In genomic region chr20:13865825-13866351, GRCh38 we compare ENCODE assay signal across 9 cellular contexts.
A peak's percentile ranks its signal among the peaks of the same experiment; 100 is the strongest.
DNase-seq lines count a peak whose midpoint lies in the region; ATAC-seq lines count a peak whose summit lies in the region.
"Had no signal": no experiment of that assay in that cellular context is flagged by ENCODE, and none has a peak within 500 bp of the region (broad histone marks: within the 10 kb centered on the region; RNA-seq: fewer than 3 reads in every experiment).

No MANE protein-coding gene starts in this region.

- H3K4me3 ChIP-seq in trophoblast cell (ENCODE audit: low read depth, low read length) (no peak overlapping the region), HAP-1 (no peak overlapping the region)

- no peak overlapping the region for H2AFZ ChIP-seq in trophoblast cell (ENCODE audit: insufficient read depth, low read length, poor library complexity)

- H2BK5ac ChIP-seq in trophoblast cell (ENCODE audit: low read depth, low read length, poor library complexity) = no peak overlapping the region

- no peaks in the 10 kb centered on the region for H3K79me2 ChIP-seq in trophoblast cell (ENCODE audit: control insufficient read depth, insufficient read depth, low read length, poor library complexity)

- WGBS in trophoblast cell (ENCODE audit: extremely low coverage, insufficient coverage, insufficient read length) = no CpG with 5 or more reads among the region's 4 CpGs

- H3K23ac ChIP-seq in trophoblast cell (ENCODE audit: low read length) = no peak overlapping the region

- no peak overlapping the region for H2BK12ac ChIP-seq in trophoblast cell (ENCODE audit: low read length)

- H3K4me1 ChIP-seq in trophoblast cell (ENCODE audit: control insufficient read depth in 1 of 2, insufficient read depth in 2 of 2, low read length in 2 of 2) (no peaks in the 10 kb centered on the region), HAP-1 (no peaks in the 10 kb centered on the region)

- H3K9me3 ChIP-seq in trophoblast cell (ENCODE audit: insufficient read depth, low read depth, low read length) = no peaks in the 10 kb centered on the region
- H3K9me3 ChIP-seq in HAP-1 = no peaks in the 10 kb centered on the region

- in situ Hi-C loops in HAP-1 (cut with MboI; ENCODE audit: low sequenced_read_pairs) = no loop called here

- no peak for ATAC-seq in GM21526 (IDR thresholded peaks at IDR 0.05; ENCODE audit: low FRiP score, unreplicated experiment)
- no peak for ATAC-seq in stimulated activated naive CD8-positive, alpha-beta T cell treated with anti-CD3 and anti-CD28 coated beads, Interleukin-15, Interleukin-2, amounts not matched to agents 100 U/mL and 50 U/mL, for 24 hours

- no peaks in the 10 kb centered on the region for H3K36me3 ChIP-seq in trophoblast cell (ENCODE audit: control insufficient read depth in 1 of 2, insufficient read depth in 2 of 2, low read length in 2 of 2)
- H3K36me3 ChIP-seq in HAP-1 (replicated peaks) = no peaks in the 10 kb centered on the region

- H4K91ac ChIP-seq in trophoblast cell (ENCODE audit: low read depth, low read length) = no peak overlapping the region

- no peak overlapping the region for H2BK120ac ChIP-seq in trophoblast cell (ENCODE audit: insufficient read depth, low read length, poor library complexity)

- H3K79me1 ChIP-seq in trophoblast cell (ENCODE audit: low read length) = no peaks in the 10 kb centered on the region

- no peak overlapping the region for H4K12ac ChIP-seq in trophoblast cell (ENCODE audit: low read depth, low read length)

- H4K8ac ChIP-seq in trophoblast cell (ENCODE audit: low read depth, low read length) = no peak overlapping the region

- H3K14ac ChIP-seq in trophoblast cell (ENCODE audit: low read length) = no peak overlapping the region

- no peak overlapping the region for H2AK5ac ChIP-seq in trophoblast cell (ENCODE audit: low read length)

- H3K4me2 ChIP-seq in trophoblast cell (ENCODE audit: low read length) = no peak overlapping the region

- no peak overlapping the region for H3K18ac ChIP-seq in trophoblast cell (ENCODE audit: low read length)

- H3K27me3 ChIP-seq in trophoblast cell (ENCODE audit: insufficient read depth, low read length) (no peaks in the 10 kb centered on the region), HAP-1 (ENCODE audit: low read depth) (peaks cover 3% of the 10 kb centered on the region; the same call in 1 of the 2 replicates)

- H3K9ac ChIP-seq in trophoblast cell (ENCODE audit: low read length) = no peak overlapping the region

- H3K27ac ChIP-seq in trophoblast cell (ENCODE audit: low read depth, low read length) = no peak overlapping the region

- peak; percentile 71 for DNase-seq in DMS153 (lab: John Stamatoyannopoulos, UW)
- peak; percentile 62 for DNase-seq in NCI-H2081 treated with DMSO at 0.1 percent for 48 hours (lab: John Stamatoyannopoulos, UW)
- peak; percentile 40 for DNase-seq in epidermal melanocyte (ENCODE audit: insufficient read length, low spot score)
- DNase-seq in trophoblast cell = peak; percentile 27 to 61
- DNase-seq in HAP-1 (ENCODE audit: low spot score in 2 of 2) = no peak
- no peak for DNase-seq in 8988T
- DNase-seq in stimulated activated naive CD8-positive, alpha-beta T cell treated with anti-CD3 and anti-CD28 coated beads, Interleukin-15, Interleukin-2, amounts not matched to agents 100 U/mL and 50 U/mL, for 24 hours = no peak
- DNase-seq: activated B cell treated with CpG ODN at 0.5 μM for 24 hours had no signal

- no peak overlapping the region for H3K4ac ChIP-seq in trophoblast cell (ENCODE audit: low read depth, low read length)

Comparison
In these comparisons a context has a peak if more than half of its experiments do, and no peak if none do; other contexts are left out.
1. DNase-seq: peak in DMS153 (single experiment), NCI-H2081 treated with DMSO at 0.1 percent for 48 hours (single experiment), epidermal melanocyte (single experiment) and trophoblast cell (2 of 2); none in HAP-1 (0 of 2), 8988T (single experiment) and stimulated activated naive CD8-positive, alpha-beta T cell treated with anti-CD3 and anti-CD28 coated beads, Interleukin-15, Interleukin-2, amounts not matched to agents 100 U/mL and 50 U/mL, for 24 hours (single experiment).